In genomic region chr16:88662843-88663606, GRCh38 we compare ENCODE assay signal across 8 cellular contexts. TPM values are rescaled to one million over a fixed set of nuclear protein-coding genes. Genes with fewer than 3 reads are reported as not detected.
DNase-seq lines count a peak whose midpoint lies in the region; ATAC-seq, FAIRE-seq and TF ChIP-seq lines count a peak whose summit lies in the region.

MVD (minus strand) TSS chr16:88663091; CDS start chr16:88663080, 11 bp downstream.

- peak; percentile 76 for TF ChIP-seq POLR2A in GM12891 (IDR thresholded peaks at IDR 0.05; ENCODE audit: low read depth, low read length)
- TF ChIP-seq POLR2A in adrenal gland (IDR thresholded peaks at IDR 0.05): peak; percentile 86 to 95
- TF ChIP-seq POLR2A in heart left ventricle (IDR thresholded peaks at IDR 0.05): peak; percentile 7 to 92
- peak in 3 of 4 donors; percentile 79 to 94 (median 94) for TF ChIP-seq POLR2A in upper lobe of left lung (IDR thresholded peaks at IDR 0.05)

- no peaks in the 10 kb centered on the region for H3K27me3 ChIP-seq in adrenal gland
- H3K27me3 ChIP-seq in heart left ventricle: no peaks in the 10 kb centered on the region
- H3K27me3 ChIP-seq in upper lobe of left lung: no peaks in the 10 kb centered on the region

- 0 to 1% (median 0%) methylated on average over 21 to 88 of the region's 88 CpGs for WGBS in adrenal gland, 4 donors
- 0 to 1% (median 1%) methylated on average over 27 to 88 of the region's 88 CpGs for WGBS in heart left ventricle, 4 donors
- WGBS in upper lobe of left lung, 2 donors: 0% methylated on average over 38 of the region's 88 CpGs; no CpG with 5 or more reads in 1 of the 2 donors

- FAIRE-seq in GM12891 (lab: Jason Lieb, UNC): peak; percentile 100

- TF ChIP-seq EP300 in upper lobe of left lung (IDR thresholded peaks at IDR 0.05): peak in 1 of 4 donors; percentile 91

- H3K27ac ChIP-seq in adrenal gland (peak within 1 kb of the TSS; percentile 49 to 90 (median 81)), heart left ventricle (peak within 1 kb of the TSS; percentile 1 to 97 (median 84)), upper lobe of left lung (peak within 1 kb of the TSS; percentile 86 to 96 (median 92))

- peak; percentile 100 for DNase-seq in GM12891 (ENCODE audit: insufficient read length, low spot score)
- DNase-seq in NCI-H1436 (lab: John Stamatoyannopoulos, UW): peak; percentile 97
- DNase-seq in T-helper 1 cell: peak; percentile 93 to 98 (median 94)
- DNase-seq in adrenal gland: peak; percentile 97 to 99 (median 98)
- DNase-seq in heart left ventricle: peak; percentile 98 to 99 (median 98)
- peak; percentile 95 to 100 (median 98) for DNase-seq in posterior cingulate gyrus
- DNase-seq in upper lobe of left lung: peak; percentile 97 to 98

- ATAC-seq in HG02798 (IDR thresholded peaks at IDR 0.05; ENCODE audit: poor library complexity, unreplicated experiment) (peak; percentile 97), heart left ventricle (peak; percentile 99), upper lobe of left lung (ENCODE audit: low FRiP score in 2 of 2) (peak; percentile 98 to 99)

- TF ChIP-seq CTCF in adrenal gland (IDR thresholded peaks at IDR 0.05): peak in 1 of 6 experiments; percentile 7
- TF ChIP-seq CTCF in heart left ventricle (IDR thresholded peaks at IDR 0.05): peak in 2 of 12 donors; percentile 8 to 22
- peak in 3 of 6 experiments; percentile 26 to 37 (median 30) for TF ChIP-seq CTCF in upper lobe of left lung (IDR thresholded peaks at IDR 0.05)

- H3K4me3 ChIP-seq in adrenal gland: peak within 1 kb of the TSS; percentile 50 to 83 (median 72)
- H3K4me3 ChIP-seq in heart left ventricle: peak within 1 kb of the TSS; percentile 56 to 100 (median 90)
- H3K4me3 ChIP-seq in upper lobe of left lung: peak within 1 kb of the TSS; percentile 67 to 99 (median 92)

- H3K9me3 ChIP-seq in adrenal gland (replicated peaks in 1 of 3) (no peaks in the 10 kb centered on the region), heart left ventricle (no peaks in the 10 kb centered on the region), upper lobe of left lung (no peaks in the 10 kb centered on the region)

- no peaks in the 10 kb centered on the region for H3K36me3 ChIP-seq in adrenal gland (replicated peaks in 1 of 2)
- peaks cover 0 to 7% (median 0%) of the 10 kb centered on the region in 9 donors for H3K36me3 ChIP-seq in heart left ventricle
- H3K36me3 ChIP-seq in upper lobe of left lung: peaks cover 0 to 6% (median 5%) of the 10 kb centered on the region in 4 donors

- H3K4me1 ChIP-seq in adrenal gland (replicated peaks in 1 of 2) (peaks cover 6 to 14% of the 10 kb centered on the region in 2 donors), heart left ventricle (peaks cover 0 to 32% (median 25%) of the 10 kb centered on the region in 12 donors), upper lobe of left lung (peaks cover 12 to 19% (median 15%) of the 10 kb centered on the region in 4 donors)

- intact Hi-C loops in adrenal gland (cut with DNase I) (no loop called here), heart left ventricle (cut with DNase I) (loop anchor here in 1 of 10 donors (5.0 kb wide), 1 partner anchor 44 kb away; the partner anchor contains the start of genes CTU2 and RNF166), posterior cingulate gyrus (cut with DNase I) (loop anchor here (1.0 kb wide), 1 partner anchor 93 kb away; the partner anchor contains the start of gene ZC3H18)

TF ChIP-seq in GM12891, 5 proteins besides CTCF, POLR2A, EP300 and RAD21:
- TF ChIP-seq TAF1 (IDR thresholded peaks at IDR 0.05; ENCODE audit: low read depth, low read length) (peak; percentile 63; the same call in 1 of the 2 replicates), POLR2AphosphoS5 (IDR thresholded peaks at IDR 0.05; ENCODE audit: low read depth, low read length) (peak; percentile 64), SPI1 (IDR thresholded peaks at IDR 0.05; ENCODE audit: low read depth, low read length) (no peak)

RNA-seq across cellular contexts. Expression of gene MVD, which starts in this region (rescaled TPM):
- 85.4 TPM for polyA plus RNA-seq in GM12891 (2012; ENCODE audit: low read depth, missing spikeins)
- total RNA-seq in adrenal gland (100 to 1,000 TPM in 1 of 8 donors, 10 to 100 TPM in 7; 25.6 to 293 (median 34.6) TPM), heart left ventricle (10 to 100 TPM; 17.5 to 26.8 (median 20.6) TPM), upper lobe of left lung (100 to 1,000 TPM in 2 of 6 donors, 10 to 100 TPM in 4; 38.1 to 114 (median 90.5) TPM)
- polyA plus RNA-seq in adrenal gland (100 to 1,000 TPM in 1 of 3 donors, 10 to 100 TPM in 2; 60.7 to 257 (median 66.9) TPM), heart left ventricle (10 to 100 TPM; 22.3 to 41.2 TPM)

Comparison
In these comparisons a context has a peak if more than half of its experiments do, and no peak if none do; other contexts are left out.
1. Peak in every context shown above with its lines: DNase-seq, ATAC-seq, H3K4me3 ChIP-seq and H3K27ac ChIP-seq.